Comparison of ENCODE assay signal across 1 cellular context in the genomic region with DNA sequence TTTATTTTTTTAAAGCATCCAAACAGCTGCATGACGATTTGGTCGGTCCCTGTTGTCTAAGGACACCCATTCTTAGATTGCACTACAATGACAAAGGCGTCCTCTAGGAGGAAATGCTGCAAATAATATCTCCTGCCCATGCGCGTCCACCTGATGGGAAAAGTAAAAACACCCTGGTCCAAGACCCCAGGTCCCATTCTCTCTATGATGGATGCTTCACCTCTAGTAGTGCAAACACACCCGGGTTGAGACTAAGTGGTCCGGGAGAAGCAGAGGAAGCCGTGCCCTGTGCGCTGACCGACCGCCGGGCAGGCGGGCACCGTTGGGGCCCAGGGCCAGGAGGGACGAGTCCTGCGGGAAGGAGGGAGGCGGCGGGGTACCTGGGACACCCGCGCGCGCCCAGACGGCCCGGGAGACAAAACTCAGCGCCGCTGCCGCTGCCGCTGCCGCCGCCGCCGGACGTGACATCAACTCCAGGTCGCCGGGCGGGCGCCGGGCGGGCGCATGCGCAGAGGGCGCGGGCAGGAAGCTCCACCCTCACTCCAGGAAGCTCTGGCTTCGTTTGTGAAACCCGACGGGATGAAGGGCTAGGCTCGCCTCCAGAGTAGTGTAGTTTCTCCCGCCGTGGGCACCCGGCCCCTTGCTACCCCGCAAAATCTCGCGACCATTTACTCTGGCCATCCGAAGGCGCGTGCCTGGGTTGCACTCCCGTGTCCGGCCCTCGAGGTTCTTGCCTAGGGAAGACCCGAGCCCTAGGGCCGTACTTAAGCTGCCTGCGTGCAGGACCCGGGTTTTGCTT.
TF ChIP-seq lines count a peak whose summit lies in the region.

A gene (minus strand): TSS at position 462 of the 799 bp plus-strand sequence. CDS start 1,639 bp downstream, outside the sequence.

TF ChIP-seq in K562, 482 proteins besides CTCF, POLR2A, EP300 and RAD21 (continued from another document and continues in another):
- TF ChIP-seq SMAD1 (IDR thresholded peaks at IDR 0.05; ENCODE audit: low read depth, low read length, partially characterized antibody): peak; percentile 46
- TF ChIP-seq GATA2 (CRISPR knock-in tag; IDR thresholded peaks at IDR 0.05): no peak
- TF ChIP-seq, protein P1, sequence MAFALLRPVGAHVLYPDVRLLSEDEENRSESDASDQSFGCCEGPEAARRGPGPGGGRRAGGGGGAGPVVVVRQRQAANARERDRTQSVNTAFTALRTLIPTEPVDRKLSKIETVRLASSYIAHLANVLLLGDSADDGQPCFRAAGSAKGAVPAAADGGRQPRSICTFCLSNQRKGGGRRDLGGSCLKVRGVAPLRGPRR (CRISPR knock-in tag; IDR thresholded peaks at IDR 0.05): 0 out of 2 replicates have a peak, but pooled peaks have one; percentile 14
- peak; percentile 74; the same call in 1 of the 2 replicates for TF ChIP-seq POLR2AphosphoS5 (IDR thresholded peaks at IDR 0.05; ENCODE audit: control insufficient read depth, insufficient read depth, low read depth, low read length)
- TF ChIP-seq, protein P2, sequence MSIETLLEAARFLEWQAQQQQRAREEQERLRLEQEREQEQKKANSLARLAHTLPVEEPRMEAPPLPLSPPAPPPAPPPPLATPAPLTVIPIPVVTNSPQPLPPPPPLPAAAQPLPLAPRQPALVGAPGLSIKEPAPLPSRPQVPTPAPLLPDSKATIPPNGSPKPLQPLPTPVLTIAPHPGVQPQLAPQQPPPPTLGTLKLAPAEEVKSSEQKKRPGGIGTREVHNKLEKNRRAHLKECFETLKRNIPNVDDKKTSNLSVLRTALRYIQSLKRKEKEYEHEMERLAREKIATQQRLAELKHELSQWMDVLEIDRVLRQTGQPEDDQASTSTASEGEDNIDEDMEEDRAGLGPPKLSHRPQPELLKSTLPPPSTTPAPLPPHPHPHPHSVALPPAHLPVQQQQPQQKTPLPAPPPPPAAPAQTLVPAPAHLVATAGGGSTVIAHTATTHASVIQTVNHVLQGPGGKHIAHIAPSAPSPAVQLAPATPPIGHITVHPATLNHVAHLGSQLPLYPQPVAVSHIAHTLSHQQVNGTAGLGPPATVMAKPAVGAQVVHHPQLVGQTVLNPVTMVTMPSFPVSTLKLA (conservative IDR thresholded peaks at IDR 0.05): peak; percentile 32 to 70; a peak in 2 of 4 replicates
- TF ChIP-seq NFIC (IDR thresholded peaks at IDR 0.05): peak; percentile 63
- TF ChIP-seq, protein P3, sequence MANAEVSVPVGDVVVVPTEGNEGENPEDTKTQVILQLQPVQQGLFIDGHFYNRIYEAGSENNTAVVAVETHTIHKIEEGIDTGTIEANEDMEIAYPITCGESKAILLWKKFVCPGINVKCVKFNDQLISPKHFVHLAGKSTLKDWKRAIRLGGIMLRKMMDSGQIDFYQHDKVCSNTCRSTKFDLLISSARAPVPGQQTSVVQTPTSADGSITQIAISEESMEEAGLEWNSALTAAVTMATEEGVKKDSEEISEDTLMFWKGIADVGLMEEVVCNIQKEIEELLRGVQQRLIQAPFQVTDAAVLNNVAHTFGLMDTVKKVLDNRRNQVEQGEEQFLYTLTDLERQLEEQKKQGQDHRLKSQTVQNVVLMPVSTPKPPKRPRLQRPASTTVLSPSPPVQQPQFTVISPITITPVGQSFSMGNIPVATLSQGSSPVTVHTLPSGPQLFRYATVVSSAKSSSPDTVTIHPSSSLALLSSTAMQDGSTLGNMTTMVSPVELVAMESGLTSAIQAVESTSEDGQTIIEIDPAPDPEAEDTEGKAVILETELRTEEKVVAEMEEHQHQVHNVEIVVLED (CRISPR knock-in tag; IDR thresholded peaks at IDR 0.05): peak; percentile 55; the same call in 1 of the 2 replicates
- TF ChIP-seq, protein P4, sequence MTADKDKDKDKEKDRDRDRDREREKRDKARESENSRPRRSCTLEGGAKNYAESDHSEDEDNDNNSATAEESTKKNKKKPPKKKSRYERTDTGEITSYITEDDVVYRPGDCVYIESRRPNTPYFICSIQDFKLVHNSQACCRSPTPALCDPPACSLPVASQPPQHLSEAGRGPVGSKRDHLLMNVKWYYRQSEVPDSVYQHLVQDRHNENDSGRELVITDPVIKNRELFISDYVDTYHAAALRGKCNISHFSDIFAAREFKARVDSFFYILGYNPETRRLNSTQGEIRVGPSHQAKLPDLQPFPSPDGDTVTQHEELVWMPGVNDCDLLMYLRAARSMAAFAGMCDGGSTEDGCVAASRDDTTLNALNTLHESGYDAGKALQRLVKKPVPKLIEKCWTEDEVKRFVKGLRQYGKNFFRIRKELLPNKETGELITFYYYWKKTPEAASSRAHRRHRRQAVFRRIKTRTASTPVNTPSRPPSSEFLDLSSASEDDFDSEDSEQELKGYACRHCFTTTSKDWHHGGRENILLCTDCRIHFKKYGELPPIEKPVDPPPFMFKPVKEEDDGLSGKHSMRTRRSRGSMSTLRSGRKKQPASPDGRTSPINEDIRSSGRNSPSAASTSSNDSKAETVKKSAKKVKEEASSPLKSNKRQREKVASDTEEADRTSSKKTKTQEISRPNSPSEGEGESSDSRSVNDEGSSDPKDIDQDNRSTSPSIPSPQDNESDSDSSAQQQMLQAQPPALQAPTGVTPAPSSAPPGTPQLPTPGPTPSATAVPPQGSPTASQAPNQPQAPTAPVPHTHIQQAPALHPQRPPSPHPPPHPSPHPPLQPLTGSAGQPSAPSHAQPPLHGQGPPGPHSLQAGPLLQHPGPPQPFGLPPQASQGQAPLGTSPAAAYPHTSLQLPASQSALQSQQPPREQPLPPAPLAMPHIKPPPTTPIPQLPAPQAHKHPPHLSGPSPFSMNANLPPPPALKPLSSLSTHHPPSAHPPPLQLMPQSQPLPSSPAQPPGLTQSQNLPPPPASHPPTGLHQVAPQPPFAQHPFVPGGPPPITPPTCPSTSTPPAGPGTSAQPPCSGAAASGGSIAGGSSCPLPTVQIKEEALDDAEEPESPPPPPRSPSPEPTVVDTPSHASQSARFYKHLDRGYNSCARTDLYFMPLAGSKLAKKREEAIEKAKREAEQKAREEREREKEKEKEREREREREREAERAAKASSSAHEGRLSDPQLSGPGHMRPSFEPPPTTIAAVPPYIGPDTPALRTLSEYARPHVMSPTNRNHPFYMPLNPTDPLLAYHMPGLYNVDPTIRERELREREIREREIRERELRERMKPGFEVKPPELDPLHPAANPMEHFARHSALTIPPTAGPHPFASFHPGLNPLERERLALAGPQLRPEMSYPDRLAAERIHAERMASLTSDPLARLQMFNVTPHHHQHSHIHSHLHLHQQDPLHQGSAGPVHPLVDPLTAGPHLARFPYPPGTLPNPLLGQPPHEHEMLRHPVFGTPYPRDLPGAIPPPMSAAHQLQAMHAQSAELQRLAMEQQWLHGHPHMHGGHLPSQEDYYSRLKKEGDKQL (CRISPR knock-in tag; IDR thresholded peaks at IDR 0.05; ENCODE audit: borderline replicate concordance): 0 out of 2 replicates have a peak, but pooled peaks have one; percentile 72
- TF ChIP-seq E2F3 (CRISPR knock-in tag; IDR thresholded peaks at IDR 0.05): peak; percentile 46; the same call in 1 of the 2 replicates
- TF ChIP-seq, protein P5, sequence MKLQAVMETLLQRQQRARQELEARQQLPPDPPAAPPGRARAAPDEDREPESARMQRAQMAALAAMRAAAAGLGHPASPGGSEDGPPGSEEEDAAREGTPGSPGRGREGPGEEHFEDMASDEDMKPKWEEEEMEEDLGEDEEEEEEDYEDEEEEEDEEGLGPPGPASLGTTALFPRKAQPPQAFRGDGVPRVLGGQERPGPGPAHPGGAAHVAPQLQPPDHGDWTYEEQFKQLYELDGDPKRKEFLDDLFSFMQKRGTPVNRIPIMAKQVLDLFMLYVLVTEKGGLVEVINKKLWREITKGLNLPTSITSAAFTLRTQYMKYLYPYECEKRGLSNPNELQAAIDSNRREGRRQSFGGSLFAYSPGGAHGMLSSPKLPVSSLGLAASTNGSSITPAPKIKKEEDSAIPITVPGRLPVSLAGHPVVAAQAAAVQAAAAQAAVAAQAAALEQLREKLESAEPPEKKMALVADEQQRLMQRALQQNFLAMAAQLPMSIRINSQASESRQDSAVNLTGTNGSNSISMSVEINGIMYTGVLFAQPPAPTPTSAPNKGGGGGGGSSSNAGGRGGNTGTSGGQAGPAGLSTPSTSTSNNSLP (IDR thresholded peaks at IDR 0.05; ENCODE audit: borderline replicate concordance, low read depth, low read length): no peak
- TF ChIP-seq ZNF79 (CRISPR knock-in tag; IDR thresholded peaks at IDR 0.05; ENCODE audit: low read depth): no peak
- no peak for TF ChIP-seq NFXL1 (CRISPR knock-in tag; IDR thresholded peaks at IDR 0.05)
- TF ChIP-seq POLR2H (tag; IDR thresholded peaks at IDR 0.05; ENCODE audit: low read depth): peak; percentile 65; the same call in 1 of the 2 replicates
- TF ChIP-seq ELF4 (CRISPR knock-in tag; IDR thresholded peaks at IDR 0.05): 0 out of 2 replicates have a peak, but pooled peaks have one; percentile 9
- peak; percentile 95 for TF ChIP-seq CREM (IDR thresholded peaks at IDR 0.05; ENCODE audit: low read depth)
- TF ChIP-seq, protein P6, sequence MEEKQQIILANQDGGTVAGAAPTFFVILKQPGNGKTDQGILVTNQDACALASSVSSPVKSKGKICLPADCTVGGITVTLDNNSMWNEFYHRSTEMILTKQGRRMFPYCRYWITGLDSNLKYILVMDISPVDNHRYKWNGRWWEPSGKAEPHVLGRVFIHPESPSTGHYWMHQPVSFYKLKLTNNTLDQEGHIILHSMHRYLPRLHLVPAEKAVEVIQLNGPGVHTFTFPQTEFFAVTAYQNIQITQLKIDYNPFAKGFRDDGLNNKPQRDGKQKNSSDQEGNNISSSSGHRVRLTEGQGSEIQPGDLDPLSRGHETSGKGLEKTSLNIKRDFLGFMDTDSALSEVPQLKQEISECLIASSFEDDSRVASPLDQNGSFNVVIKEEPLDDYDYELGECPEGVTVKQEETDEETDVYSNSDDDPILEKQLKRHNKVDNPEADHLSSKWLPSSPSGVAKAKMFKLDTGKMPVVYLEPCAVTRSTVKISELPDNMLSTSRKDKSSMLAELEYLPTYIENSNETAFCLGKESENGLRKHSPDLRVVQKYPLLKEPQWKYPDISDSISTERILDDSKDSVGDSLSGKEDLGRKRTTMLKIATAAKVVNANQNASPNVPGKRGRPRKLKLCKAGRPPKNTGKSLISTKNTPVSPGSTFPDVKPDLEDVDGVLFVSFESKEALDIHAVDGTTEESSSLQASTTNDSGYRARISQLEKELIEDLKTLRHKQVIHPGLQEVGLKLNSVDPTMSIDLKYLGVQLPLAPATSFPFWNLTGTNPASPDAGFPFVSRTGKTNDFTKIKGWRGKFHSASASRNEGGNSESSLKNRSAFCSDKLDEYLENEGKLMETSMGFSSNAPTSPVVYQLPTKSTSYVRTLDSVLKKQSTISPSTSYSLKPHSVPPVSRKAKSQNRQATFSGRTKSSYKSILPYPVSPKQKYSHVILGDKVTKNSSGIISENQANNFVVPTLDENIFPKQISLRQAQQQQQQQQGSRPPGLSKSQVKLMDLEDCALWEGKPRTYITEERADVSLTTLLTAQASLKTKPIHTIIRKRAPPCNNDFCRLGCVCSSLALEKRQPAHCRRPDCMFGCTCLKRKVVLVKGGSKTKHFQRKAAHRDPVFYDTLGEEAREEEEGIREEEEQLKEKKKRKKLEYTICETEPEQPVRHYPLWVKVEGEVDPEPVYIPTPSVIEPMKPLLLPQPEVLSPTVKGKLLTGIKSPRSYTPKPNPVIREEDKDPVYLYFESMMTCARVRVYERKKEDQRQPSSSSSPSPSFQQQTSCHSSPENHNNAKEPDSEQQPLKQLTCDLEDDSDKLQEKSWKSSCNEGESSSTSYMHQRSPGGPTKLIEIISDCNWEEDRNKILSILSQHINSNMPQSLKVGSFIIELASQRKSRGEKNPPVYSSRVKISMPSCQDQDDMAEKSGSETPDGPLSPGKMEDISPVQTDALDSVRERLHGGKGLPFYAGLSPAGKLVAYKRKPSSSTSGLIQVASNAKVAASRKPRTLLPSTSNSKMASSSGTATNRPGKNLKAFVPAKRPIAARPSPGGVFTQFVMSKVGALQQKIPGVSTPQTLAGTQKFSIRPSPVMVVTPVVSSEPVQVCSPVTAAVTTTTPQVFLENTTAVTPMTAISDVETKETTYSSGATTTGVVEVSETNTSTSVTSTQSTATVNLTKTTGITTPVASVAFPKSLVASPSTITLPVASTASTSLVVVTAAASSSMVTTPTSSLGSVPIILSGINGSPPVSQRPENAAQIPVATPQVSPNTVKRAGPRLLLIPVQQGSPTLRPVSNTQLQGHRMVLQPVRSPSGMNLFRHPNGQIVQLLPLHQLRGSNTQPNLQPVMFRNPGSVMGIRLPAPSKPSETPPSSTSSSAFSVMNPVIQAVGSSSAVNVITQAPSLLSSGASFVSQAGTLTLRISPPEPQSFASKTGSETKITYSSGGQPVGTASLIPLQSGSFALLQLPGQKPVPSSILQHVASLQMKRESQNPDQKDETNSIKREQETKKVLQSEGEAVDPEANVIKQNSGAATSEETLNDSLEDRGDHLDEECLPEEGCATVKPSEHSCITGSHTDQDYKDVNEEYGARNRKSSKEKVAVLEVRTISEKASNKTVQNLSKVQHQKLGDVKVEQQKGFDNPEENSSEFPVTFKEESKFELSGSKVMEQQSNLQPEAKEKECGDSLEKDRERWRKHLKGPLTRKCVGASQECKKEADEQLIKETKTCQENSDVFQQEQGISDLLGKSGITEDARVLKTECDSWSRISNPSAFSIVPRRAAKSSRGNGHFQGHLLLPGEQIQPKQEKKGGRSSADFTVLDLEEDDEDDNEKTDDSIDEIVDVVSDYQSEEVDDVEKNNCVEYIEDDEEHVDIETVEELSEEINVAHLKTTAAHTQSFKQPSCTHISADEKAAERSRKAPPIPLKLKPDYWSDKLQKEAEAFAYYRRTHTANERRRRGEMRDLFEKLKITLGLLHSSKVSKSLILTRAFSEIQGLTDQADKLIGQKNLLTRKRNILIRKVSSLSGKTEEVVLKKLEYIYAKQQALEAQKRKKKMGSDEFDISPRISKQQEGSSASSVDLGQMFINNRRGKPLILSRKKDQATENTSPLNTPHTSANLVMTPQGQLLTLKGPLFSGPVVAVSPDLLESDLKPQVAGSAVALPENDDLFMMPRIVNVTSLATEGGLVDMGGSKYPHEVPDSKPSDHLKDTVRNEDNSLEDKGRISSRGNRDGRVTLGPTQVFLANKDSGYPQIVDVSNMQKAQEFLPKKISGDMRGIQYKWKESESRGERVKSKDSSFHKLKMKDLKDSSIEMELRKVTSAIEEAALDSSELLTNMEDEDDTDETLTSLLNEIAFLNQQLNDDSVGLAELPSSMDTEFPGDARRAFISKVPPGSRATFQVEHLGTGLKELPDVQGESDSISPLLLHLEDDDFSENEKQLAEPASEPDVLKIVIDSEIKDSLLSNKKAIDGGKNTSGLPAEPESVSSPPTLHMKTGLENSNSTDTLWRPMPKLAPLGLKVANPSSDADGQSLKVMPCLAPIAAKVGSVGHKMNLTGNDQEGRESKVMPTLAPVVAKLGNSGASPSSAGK (IDR thresholded peaks at IDR 0.05): peak; percentile 93
- TF ChIP-seq TBP (optimal IDR thresholded peaks at IDR 0.05; ENCODE audit: low read depth, low read length): peak; percentile 81
- TF ChIP-seq, protein P7, sequence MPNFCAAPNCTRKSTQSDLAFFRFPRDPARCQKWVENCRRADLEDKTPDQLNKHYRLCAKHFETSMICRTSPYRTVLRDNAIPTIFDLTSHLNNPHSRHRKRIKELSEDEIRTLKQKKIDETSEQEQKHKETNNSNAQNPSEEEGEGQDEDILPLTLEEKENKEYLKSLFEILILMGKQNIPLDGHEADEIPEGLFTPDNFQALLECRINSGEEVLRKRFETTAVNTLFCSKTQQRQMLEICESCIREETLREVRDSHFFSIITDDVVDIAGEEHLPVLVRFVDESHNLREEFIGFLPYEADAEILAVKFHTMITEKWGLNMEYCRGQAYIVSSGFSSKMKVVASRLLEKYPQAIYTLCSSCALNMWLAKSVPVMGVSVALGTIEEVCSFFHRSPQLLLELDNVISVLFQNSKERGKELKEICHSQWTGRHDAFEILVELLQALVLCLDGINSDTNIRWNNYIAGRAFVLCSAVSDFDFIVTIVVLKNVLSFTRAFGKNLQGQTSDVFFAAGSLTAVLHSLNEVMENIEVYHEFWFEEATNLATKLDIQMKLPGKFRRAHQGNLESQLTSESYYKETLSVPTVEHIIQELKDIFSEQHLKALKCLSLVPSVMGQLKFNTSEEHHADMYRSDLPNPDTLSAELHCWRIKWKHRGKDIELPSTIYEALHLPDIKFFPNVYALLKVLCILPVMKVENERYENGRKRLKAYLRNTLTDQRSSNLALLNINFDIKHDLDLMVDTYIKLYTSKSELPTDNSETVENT (CRISPR knock-in tag; IDR thresholded peaks at IDR 0.05): peak; percentile 88
- TF ChIP-seq TCF7L2 (IDR thresholded peaks at IDR 0.05; ENCODE audit: low read depth, low read length): peak; percentile 6; the same call in 1 of the 2 replicates
- TF ChIP-seq MYNN (IDR thresholded peaks at IDR 0.05): 0 out of 2 replicates have a peak, but pooled peaks have one; percentile 14
- no peak for TF ChIP-seq MYNN (CRISPR knock-in tag; IDR thresholded peaks at IDR 0.05)
